23 cellular contexts compared by ENCODE assay signal in genomic region chr1:44460107-44460885, GRCh38. TPM values are rescaled to one million over a fixed set of nuclear protein-coding genes. Genes with fewer than 3 reads are reported as not detected.
DNase-seq lines count a peak whose midpoint lies in the region; TF ChIP-seq lines count a peak whose summit lies in the region.
"Had no signal": no experiment of that assay in that cellular context is flagged by ENCODE, and none has a peak within 500 bp of the region (broad histone marks: within the 10 kb centered on the region; RNA-seq: fewer than 3 reads in every experiment).

No MANE protein-coding gene starts in this region.

- 79 to 81% methylated on average over 12 of the region's 12 CpGs for WGBS in testis, 2 donors

- H3K4me3 ChIP-seq in H7 (ENCODE audit: insufficient read depth, low read depth, low read length): no peak overlapping the region
- no peak overlapping the region for H3K4me3 ChIP-seq in dorsolateral prefrontal cortex
- H3K4me3 ChIP-seq in testis: no peak overlapping the region
- H3K4me3 ChIP-seq: smooth muscle cell, uterus had no signal

- no peak for TF ChIP-seq POLR2A in testis (IDR thresholded peaks at IDR 0.05)

- no peaks in the 10 kb centered on the region for H3K4me1 ChIP-seq in testis
- H3K4me1 ChIP-seq: foreskin keratinocyte, uterus had no signal

- H3K36me3 ChIP-seq in H7 (replicated peaks; ENCODE audit: control insufficient read depth, insufficient read depth, low read length) (no peaks in the 10 kb centered on the region), testis (ENCODE audit: low read depth, missing control alignments) (no peaks in the 10 kb centered on the region)
- H3K36me3 ChIP-seq: uterus had no signal

- no peaks in the 10 kb centered on the region for H3K9me3 ChIP-seq in testis
- H3K9me3 ChIP-seq: uterus had no signal

- no peaks in the 10 kb centered on the region for H3K27me3 ChIP-seq in H7 (ENCODE audit: control insufficient read depth, insufficient read depth, low read length)
- H3K27me3 ChIP-seq in dorsolateral prefrontal cortex: peaks cover 0 to under 1% (median 0%) of the 10 kb centered on the region in 45 donors
- H3K27me3 ChIP-seq in testis: no peaks in the 10 kb centered on the region
- H3K27me3 ChIP-seq: uterus had no signal

- peak; percentile 4 for DNase-seq in H7
- peak; percentile 67 for DNase-seq in NOMO-1 treated with DMSO at 0.1 percent for 48 hours (lab: John Stamatoyannopoulos, UW; ENCODE audit: unreplicated experiment)
- no peak for DNase-seq in dorsolateral prefrontal cortex
- peak; percentile 18 for DNase-seq in testis
- no peak for DNase-seq in NK-92 treated with Interleukin-12 subunit alpha and Interleukin-12 subunit beta, amount 100 ng/mL, for 24 hours (lab: John Stamatoyannopoulos, UW)
- DNase-seq in NCI-H1092 treated with DMSO at 0.1 percent for 48 hours (lab: John Stamatoyannopoulos, UW): no peak
- no peak for DNase-seq in AG20443 (ENCODE audit: low spot score)
- DNase-seq: activated CD4-positive, alpha-beta T cell treated with anti-CD3 and anti-CD28 coated beads, Interleukin-2, amount 10 ng/mL, durations not matched to agents 24 days and 14 days; activated naive CD4-positive, alpha-beta T cell treated with anti-CD3 and anti-CD28 coated beads for 36 hours; activated T-cell treated with anti-CD3 and anti-CD28 coated beads, Interleukin-2, amount 50 U/mL, for 48 hours; amniotic stem cell; CD4-positive, CD25-positive, alpha-beta regulatory T cell; effector memory CD4-positive, alpha-beta T cell; foreskin keratinocyte; HFFc6; left colon; naive thymus-derived CD8-positive, alpha-beta T cell; NCI-H187 treated with DMSO at 0.1 percent for 48 hours; PC-3; Right ventricle myocardium superior; stimulated activated CD4-positive, alpha-beta T cell treated with anti-CD3 and anti-CD28 coated beads, Interleukin-2, amount 100 ng/mL, for 24 hours; uterus had no signal

- intact Hi-C loops in dorsolateral prefrontal cortex (cut with DNase I): no loop called here
- intact Hi-C loops in testis (cut with DNase I; ENCODE audit: low total_unique reads): no loop called here

- no peak for TF ChIP-seq CTCF in dorsolateral prefrontal cortex (IDR thresholded peaks at IDR 0.05 in 54 of 56, conservative IDR thresholded peaks at IDR 0.05 in 2 of 56; ENCODE audit: low read depth in 1 of 56, partially characterized antibody in 56 of 56)
- TF ChIP-seq CTCF in testis (IDR thresholded peaks at IDR 0.05): no peak

- peak overlapping the region in 32 of 59 donors; percentile 0 to 69 (median 40) for H3K27ac ChIP-seq in dorsolateral prefrontal cortex
- H3K27ac ChIP-seq in testis: no peak overlapping the region
- H3K27ac ChIP-seq: foreskin keratinocyte, uterus had no signal

RNA-seq across cellular contexts. Expression of gene RNF220, which starts 55.2 kb away (rescaled TPM):
- total RNA-seq in H7 (2014; rRNA removed; shearing (Covaris generic)): 187 and 189 TPM in 2 replicates
- 100 to 1,000 TPM; 104 to 415 (median 196) TPM for total RNA-seq in dorsolateral prefrontal cortex
- total RNA-seq in testis: 100 to 1,000 TPM; 126 to 148 TPM
- 99.3 TPM for polyA plus RNA-seq in testis (ENCODE audit: insufficient read depth, low read depth, low replicate concordance)

Comparison
In these comparisons a context has a peak if more than half of its experiments do, and no peak if none do; other contexts are left out.
1. DNase-seq: peak in H7 (single experiment), NOMO-1 treated with DMSO at 0.1 percent for 48 hours (single experiment) and testis (single experiment); none in dorsolateral prefrontal cortex (0 of 10), NK-92 treated with Interleukin-12 subunit alpha and Interleukin-12 subunit beta, amount 100 ng/mL, for 24 hours (single experiment), NCI-H1092 treated with DMSO at 0.1 percent for 48 hours (single experiment) and AG20443 (single experiment).
2. H3K27ac ChIP-seq: peak in dorsolateral prefrontal cortex (32 of 59); none in testis (0 of 2).